In genomic region chr16:15770512-15770911, GRCh38 we compare ENCODE assay signal across 16 cellular contexts.
DNase-seq lines count a peak whose midpoint lies in the region; ATAC-seq and TF ChIP-seq lines count a peak whose summit lies in the region.
"Had no signal": no experiment of that assay in that cellular context is flagged by ENCODE, and none has a peak within 500 bp of the region (broad histone marks: within the 10 kb centered on the region; RNA-seq: fewer than 3 reads in every experiment).

No MANE protein-coding gene starts in this region.

- H3K4me1 ChIP-seq in ascending aorta (peaks cover 25 to 55% of the 10 kb centered on the region in 2 donors), gastroesophageal sphincter (peaks cover 0 to 98% (median 7%) of the 10 kb centered on the region in 3 donors), subcutaneous abdominal adipose tissue (ENCODE audit: control insufficient read depth in 5 of 5, insufficient read depth in 5 of 5, low read length in 5 of 5) (peaks cover 0 to 13% (median 5%) of the 10 kb centered on the region in 5 donors), adrenal gland (replicated peaks in 1 of 2) (no peaks in the 10 kb centered on the region)

- WGBS in gastroesophageal sphincter (ENCODE audit: low coverage in 1 of 2), 2 donors: 0 to 39% methylated on average over 1 to 3 of the region's 3 CpGs
- WGBS in adrenal gland, 4 donors: 69 to 74% (median 70%) methylated on average over 3 of the region's 3 CpGs

- DNase-seq in ELR (ENCODE audit: low read depth) (peak; percentile 32), ascending aorta (ENCODE audit: low spot score in 2 of 2) (peak in 1 of 2 donors; percentile 75), activated T-cell treated with anti-CD3 and anti-CD28 coated beads for 4 hours (no peak), head of caudate nucleus (no peak), adrenal gland (no peak)
- DNase-seq: activated CD4-positive, alpha-beta memory T cell treated with anti-CD3 and anti-CD28 coated beads, Interleukin-2, amount 10 ng/mL, durations not matched to agents 7 days and 5 days; anterior cingulate cortex; midbrain; NCI-H187 treated with DMSO at 0.1 percent for 48 hours; NCI-H510A; SW 1271 had no signal

- H3K27ac ChIP-seq in ascending aorta: peak overlapping the region; percentile 75 to 83
- peak overlapping the region; percentile 70 to 78 (median 76) for H3K27ac ChIP-seq in gastroesophageal sphincter
- peak overlapping the region; percentile 4 for H3K27ac ChIP-seq in subcutaneous abdominal adipose tissue (ENCODE audit: low read depth, low read length)
- peak overlapping the region in 2 of 5 donors; percentile 44 to 64 for H3K27ac ChIP-seq in adrenal gland
- H3K27ac ChIP-seq: ovary had no signal

- peaks cover 56 to 81% of the 10 kb centered on the region in 2 donors for H3K36me3 ChIP-seq in ascending aorta
- peaks cover 0 to 76% of the 10 kb centered on the region in 2 donors for H3K36me3 ChIP-seq in gastroesophageal sphincter
- H3K36me3 ChIP-seq in subcutaneous abdominal adipose tissue (ENCODE audit: control insufficient read depth in 5 of 5, insufficient read depth in 5 of 5, low read length in 5 of 5): no peaks in the 10 kb centered on the region
- H3K36me3 ChIP-seq in adrenal gland (replicated peaks in 1 of 2): no peaks in the 10 kb centered on the region
- H3K36me3 ChIP-seq: ovary had no signal

- ATAC-seq in gastroesophageal sphincter (no peak), HG02759 (IDR thresholded peaks at IDR 0.05; ENCODE audit: unreplicated experiment) (no peak)
- ATAC-seq: activated T-helper 17 cell treated with anti-CD3 and anti-CD28 coated beads, Interleukin-2, amount 50 U/mL, for 72 hours had no signal

- TF ChIP-seq EP300 in gastroesophageal sphincter (IDR thresholded peaks at IDR 0.05): no peak

- TF ChIP-seq CTCF in ascending aorta (IDR thresholded peaks at IDR 0.05): no peak
- TF ChIP-seq CTCF in gastroesophageal sphincter (IDR thresholded peaks at IDR 0.05): no peak
- TF ChIP-seq CTCF in adrenal gland (IDR thresholded peaks at IDR 0.05): no peak

- no peak overlapping the region for H3K9ac ChIP-seq in subcutaneous abdominal adipose tissue (ENCODE audit: low read length in 5 of 5)

- no peaks in the 10 kb centered on the region for H3K27me3 ChIP-seq in ascending aorta
- H3K27me3 ChIP-seq in gastroesophageal sphincter: no peaks in the 10 kb centered on the region
- H3K27me3 ChIP-seq in subcutaneous abdominal adipose tissue (ENCODE audit: control insufficient read depth in 5 of 5, insufficient read depth in 4 of 5, low read length in 5 of 5): peaks cover 0 to 3% (median 0%) of the 10 kb centered on the region in 5 donors
- H3K27me3 ChIP-seq in adrenal gland: no peaks in the 10 kb centered on the region
- H3K27me3 ChIP-seq: ovary had no signal

- intact Hi-C loops in ascending aorta (cut with DNase I): loop anchor here (1.0 kb wide), 1 partner anchor 37 kb away; no protein-coding TSS in a partner anchor
- intact Hi-C loops in head of caudate nucleus (cut with DNase I): no loop called here
- intact Hi-C loops in adrenal gland (cut with DNase I): no loop called here

- TF ChIP-seq POLR2A in gastroesophageal sphincter (IDR thresholded peaks at IDR 0.05): no peak
- no peak for TF ChIP-seq POLR2A in adrenal gland (IDR thresholded peaks at IDR 0.05)

- H3K4me3 ChIP-seq in ascending aorta (no peak overlapping the region), gastroesophageal sphincter (no peak overlapping the region), subcutaneous abdominal adipose tissue (ENCODE audit: low read depth in 1 of 5, low read length in 5 of 5) (no peak overlapping the region), adrenal gland (no peak overlapping the region)
- H3K4me3 ChIP-seq: ovary had no signal

- H3K9me3 ChIP-seq in ascending aorta (no peaks in the 10 kb centered on the region), gastroesophageal sphincter (no peaks in the 10 kb centered on the region), subcutaneous abdominal adipose tissue (ENCODE audit: control insufficient read depth in 5 of 5, low read length in 5 of 5) (no peaks in the 10 kb centered on the region), adrenal gland (replicated peaks in 1 of 3) (no peaks in the 10 kb centered on the region)
- H3K9me3 ChIP-seq: ovary had no signal
